11 cellular contexts compared by ENCODE assay signal in genomic region chr17:34656801-34657200, GRCh38.
"Had no signal": no experiment of that assay in that cellular context is flagged by ENCODE, and none has a peak within 500 bp of the region (broad histone marks: within the 10 kb centered on the region; RNA-seq: fewer than 3 reads in every experiment).

No MANE protein-coding gene starts in this region.

- H3K4me1 ChIP-seq: HAP-1 had no signal

- ATAC-seq: GM23338, HCT116 had no signal

- DNase-seq: GM23248, GOT3, H7, H9, HCEC 1CT, HFFc6 had no signal

- H3K27ac ChIP-seq: GM23248 had no signal

- H3K4me2 ChIP-seq: GM23338 had no signal

- H3K9me3 ChIP-seq: HAP-1 had no signal

- H3K4me3 ChIP-seq: GM23248, GM23338, HAP-1 had no signal

- H3K36me3 ChIP-seq: HAP-1 had no signal

- FAIRE-seq: H1, H54 had no signal

- H2AFZ ChIP-seq: GM23248, GM23338 had no signal

- H3K9ac ChIP-seq: GM23248 had no signal
